Comparison of ENCODE assay signal across 13 cellular contexts in the genomic region with DNA sequence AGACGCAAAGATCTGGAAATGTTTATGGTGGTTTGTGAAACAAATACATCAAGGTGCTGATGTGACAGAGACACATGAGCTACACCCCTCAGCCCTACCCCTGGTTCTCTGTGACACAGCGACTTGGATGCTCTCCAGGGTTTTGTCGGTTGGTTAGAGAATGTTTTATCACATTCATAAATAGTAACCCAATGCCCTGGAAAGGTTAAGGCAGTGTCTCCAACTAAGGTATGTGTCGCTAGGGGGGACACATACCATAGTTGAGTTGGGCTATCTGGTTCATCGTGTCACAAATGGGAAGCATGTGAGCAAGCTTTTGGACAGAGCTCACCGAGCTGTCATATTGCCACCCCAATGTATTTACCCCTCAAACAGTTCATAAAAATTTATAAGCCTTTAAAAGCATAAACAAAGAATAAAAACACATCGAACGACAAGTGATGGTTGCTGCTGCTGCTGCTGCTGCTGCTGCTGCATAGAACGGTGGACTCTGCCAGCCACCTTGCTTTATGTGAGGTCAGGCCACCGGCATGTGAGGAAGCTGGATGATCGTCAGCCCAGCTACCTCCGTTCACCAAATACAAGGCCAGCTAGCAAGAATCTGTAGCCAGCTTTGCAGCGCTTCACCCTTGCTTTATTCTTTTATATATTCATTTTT. TPM values are rescaled to one million over a fixed set of nuclear protein-coding genes. Genes with fewer than 3 reads are reported as not detected.
A peak's percentile ranks its signal among the peaks of the same experiment; 100 is the strongest.
DNase-seq lines count a peak whose midpoint lies in the region; FAIRE-seq and TF ChIP-seq lines count a peak whose summit lies in the region.
"Had no signal": no experiment of that assay in that cellular context is flagged by ENCODE, and none has a peak within 500 bp of the region (broad histone marks: within the 10 kb centered on the region; RNA-seq: fewer than 3 reads in every experiment).

No MANE protein-coding gene starts in this region.

- peaks cover 14% of the 10 kb centered on the region for H3K4me1 ChIP-seq in astrocyte (ENCODE audit: insufficient read depth, low read length)
- H3K4me1 ChIP-seq in colonic mucosa: no peaks in the 10 kb centered on the region
- peaks cover 12% of the 10 kb centered on the region for H3K4me1 ChIP-seq in HAP-1
- H3K4me1 ChIP-seq: breast epithelium had no signal

- peak overlapping the region; percentile 72 for H3K4me2 ChIP-seq in astrocyte (ENCODE audit: low read length)

- H3K9me3 ChIP-seq in astrocyte (ENCODE audit: insufficient read depth, low read depth, low read length) (no peaks in the 10 kb centered on the region), colonic mucosa (no peaks in the 10 kb centered on the region), HAP-1 (no peaks in the 10 kb centered on the region)
- H3K9me3 ChIP-seq: breast epithelium, vagina had no signal

- H3K4me3 ChIP-seq in astrocyte (ENCODE audit: insufficient read depth, low read depth, low read length): no peak overlapping the region
- H3K4me3 ChIP-seq in colonic mucosa: no peak overlapping the region
- no peak overlapping the region for H3K4me3 ChIP-seq in HAP-1
- H3K4me3 ChIP-seq: vagina had no signal

- no peaks in the 10 kb centered on the region for H3K9me3 Mint-ChIP-seq in astrocyte (ENCODE audit: unreplicated experiment)

- H3K36me3 ChIP-seq in astrocyte (ENCODE audit: insufficient read depth, low read length) (no peaks in the 10 kb centered on the region), colonic mucosa (no peaks in the 10 kb centered on the region), HAP-1 (replicated peaks) (no peaks in the 10 kb centered on the region)
- H3K36me3 ChIP-seq: breast epithelium, vagina had no signal

- no peak for TF ChIP-seq CTCF in astrocyte (IDR thresholded peaks at IDR 0.05; ENCODE audit: insufficient read depth, low read depth, low read length)
- TF ChIP-seq CTCF in colonic mucosa (IDR thresholded peaks at IDR 0.05): no peak

- no peaks in the 10 kb centered on the region for H3K27me3 ChIP-seq in astrocyte (ENCODE audit: insufficient read depth, low read length)
- H3K27me3 ChIP-seq in colonic mucosa: no peaks in the 10 kb centered on the region
- no peaks in the 10 kb centered on the region for H3K27me3 ChIP-seq in HAP-1 (ENCODE audit: low read depth)
- H3K27me3 ChIP-seq: breast epithelium, vagina had no signal

- no peak overlapping the region for H3K27ac Mint-ChIP-seq in astrocyte (ENCODE audit: unreplicated experiment)

- in situ Hi-C loops in HAP-1 (cut with MboI; ENCODE audit: low sequenced_read_pairs): no loop called here

- no peaks in the 10 kb centered on the region for H3K27me3 Mint-ChIP-seq in astrocyte (ENCODE audit: low read depth, unreplicated experiment)

- no peaks in the 10 kb centered on the region for H3K36me3 Mint-ChIP-seq in astrocyte (ENCODE audit: low read depth, unreplicated experiment)

- peaks cover under 1% of the 10 kb centered on the region for H3K4me1 Mint-ChIP-seq in astrocyte (ENCODE audit: low read depth, unreplicated experiment)

- H3K9ac ChIP-seq in astrocyte (ENCODE audit: low read length) (no peak overlapping the region), colonic mucosa (ENCODE audit: low read depth in 2 of 2, low read length in 2 of 2) (no peak overlapping the region)

- no peaks in the 10 kb centered on the region for H4K20me1 ChIP-seq in astrocyte (ENCODE audit: insufficient read depth, low read length)

- H3K4me3 Mint-ChIP-seq in astrocyte (ENCODE audit: unreplicated experiment): no peak overlapping the region

- no peaks in the 10 kb centered on the region for H3K79me2 ChIP-seq in astrocyte (ENCODE audit: insufficient read depth, low read length)

- H3K27ac ChIP-seq in astrocyte (ENCODE audit: low read depth, low read length) (no peak overlapping the region), colonic mucosa (no peak overlapping the region)
- H3K27ac ChIP-seq: vagina had no signal

- DNase-seq in NCI-H2107 (lab: John Stamatoyannopoulos, UW) (peak; percentile 1), NCI-H2107 treated with DMSO at 0.1 percent for 48 hours (lab: John Stamatoyannopoulos, UW; ENCODE audit: unreplicated experiment) (no peak), astrocyte (ENCODE audit: low read depth) (no peak), left kidney (ENCODE audit: low read depth, low spot score) (peak; percentile 89), superior temporal gyrus (ENCODE audit: extremely low spot score) (peak; percentile 80), colonic mucosa (no peak), HAP-1 (ENCODE audit: low spot score in 2 of 2) (no peak)
- DNase-seq in stimulated activated CD4-positive, alpha-beta T cell treated with anti-CD3 and anti-CD28 coated beads, Interleukin-4, amount 100 ng/mL, for 4 hours: no peak
- DNase-seq: erythroblast, NCI-H1436, T-helper 2 cell had no signal

- intact Hi-C loops in colonic mucosa (cut with DNase I): no loop called here

- no peak for FAIRE-seq in astrocyte (lab: Jason Lieb, UNC)

- H2AFZ ChIP-seq in astrocyte (ENCODE audit: low read depth, low read length): no peak overlapping the region

RNA-seq across cellular contexts. Expression of gene STOX2, which starts 55.9 kb away (rescaled TPM):
- total RNA-seq in astrocyte (2.5 and 2.6 TPM in 2 replicates), colonic mucosa (1 to 10 TPM in 1 of 2 donors, under 1 TPM in 1; 0.89 to 2.5 TPM)

Comparison
In these comparisons a context has a peak if more than half of its experiments do, and no peak if none do; other contexts are left out.
1. DNase-seq: peak in NCI-H2107 (single experiment), left kidney (single experiment) and superior temporal gyrus (single experiment); none in NCI-H2107 treated with DMSO at 0.1 percent for 48 hours (single experiment), astrocyte (single experiment), colonic mucosa (single experiment), stimulated activated CD4-positive, alpha-beta T cell treated with anti-CD3 and anti-CD28 coated beads, Interleukin-4, amount 100 ng/mL, for 4 hours (0 of 2) and HAP-1 (0 of 2).